ENCODE assay signal across 8 cellular contexts in genomic region chr11:16605971-16606783, GRCh38.
DNase-seq lines count a peak whose midpoint lies in the region; ATAC-seq and TF ChIP-seq lines count a peak whose summit lies in the region.

No MANE protein-coding gene starts in this region.

- DNase-seq in NAMALWA (ENCODE audit: low spot score) (peak; percentile 82), T follicular helper cell (ENCODE audit: low read depth) (peak; percentile 75), amniotic stem cell (lab: John Stamatoyannopoulos, UW) (peak; percentile 86), left cardiac atrium (peak; percentile 90), progenitor cell of endocrine pancreas (ENCODE audit: low spot score, unreplicated experiment) (peak; percentile 82), upper lobe of right lung (peak; percentile 92)

- H3K27me3 ChIP-seq in upper lobe of right lung, result peaks cover 61% of the 10 kb centered on the region

- H3K36me3 Mint-ChIP-seq in progenitor cell of endocrine pancreas (ENCODE audit: insufficient read depth), result no peaks in the 10 kb centered on the region

- TF ChIP-seq CTCF in GM12801 (IDR thresholded peaks at IDR 0.05; ENCODE audit: extremely low read depth, insufficient read length), result peak; percentile 73
- peak; percentile 96 for TF ChIP-seq CTCF in progenitor cell of endocrine pancreas (IDR thresholded peaks at IDR 0.05; ENCODE audit: unreplicated experiment)
- TF ChIP-seq CTCF in upper lobe of right lung (IDR thresholded peaks at IDR 0.05), result peak; percentile 98

- H3K9me3 Mint-ChIP-seq in progenitor cell of endocrine pancreas (ENCODE audit: low read depth), result no peaks in the 10 kb centered on the region

- ATAC-seq in HG02571 (IDR thresholded peaks at IDR 0.05; ENCODE audit: unreplicated experiment) (peak; percentile 90), left cardiac atrium (peak; percentile 50 to 60), upper lobe of right lung (peak; percentile 86)

- H3K4me1 ChIP-seq in upper lobe of right lung, result peaks cover 4% of the 10 kb centered on the region

- H3K36me3 ChIP-seq in upper lobe of right lung, result no peaks in the 10 kb centered on the region

- H3K9me3 ChIP-seq in upper lobe of right lung, result no peaks in the 10 kb centered on the region

- peak overlapping the region; percentile 88 for H3K27ac Mint-ChIP-seq in progenitor cell of endocrine pancreas

- H3K27me3 Mint-ChIP-seq in progenitor cell of endocrine pancreas, result peaks cover 18% of the 10 kb centered on the region

- H3K4me3 ChIP-seq in upper lobe of right lung, result peak overlapping the region; percentile 56

- H3K27ac ChIP-seq in upper lobe of right lung, result peak overlapping the region; percentile 83

- H3K4me1 Mint-ChIP-seq in progenitor cell of endocrine pancreas (ENCODE audit: low read depth), result peaks cover 12% of the 10 kb centered on the region

- intact Hi-C loops in left cardiac atrium (cut with DNase I), result loop anchor here in 1 of 2 donors (5.0 to 10.0 kb wide), 2 partner anchors 251 to 414 kb away; partner anchors contain the start of gene SOX6
- intact Hi-C loops in upper lobe of right lung (cut with DNase I), result no loop called here

- no peak overlapping the region for H3K4me3 Mint-ChIP-seq in progenitor cell of endocrine pancreas (ENCODE audit: low read depth)

Comparison
In these comparisons a context has a peak if more than half of its experiments do, and no peak if none do; other contexts are left out.
1. Peak in every context shown above with its lines: DNase-seq, ATAC-seq, H3K4me3 ChIP-seq and H3K27ac ChIP-seq.